ENCODE assay signal across 10 cellular contexts in genomic region chr2:234679766-234680687, GRCh38.
DNase-seq lines count a peak whose midpoint lies in the region; ATAC-seq and TF ChIP-seq lines count a peak whose summit lies in the region.
"Had no signal": no experiment of that assay in that cellular context is flagged by ENCODE, and none has a peak within 500 bp of the region (broad histone marks: within the 10 kb centered on the region; RNA-seq: fewer than 3 reads in every experiment).

No MANE protein-coding gene starts in this region.

- no peak for TF ChIP-seq CTCF in astrocyte of the cerebellum (IDR thresholded peaks at IDR 0.05; ENCODE audit: low read depth, low read length, missing control alignments)
- TF ChIP-seq CTCF in right atrium auricular region (IDR thresholded peaks at IDR 0.05) = no peak
- TF ChIP-seq CTCF in GM10266 (IDR thresholded peaks at IDR 0.05; ENCODE audit: control insufficient read depth, insufficient read depth, low read depth, missing control alignments) = no peak

- H3K27ac ChIP-seq in right atrium auricular region = peak overlapping the region in 1 of 2 donors; percentile 55

- H3K4me3 ChIP-seq in astrocyte of the cerebellum (ENCODE audit: low read depth, low read length) (no peak overlapping the region), right atrium auricular region (no peak overlapping the region), skeletal muscle cell (ENCODE audit: low read depth, low read length) (no peak overlapping the region)
- H3K4me3 ChIP-seq: K562 had no signal

- DNase-seq in GOT3 (lab: John Stamatoyannopoulos, UW) (peak; percentile 33), astrocyte of the cerebellum (ENCODE audit: low read depth) (peak; percentile 96), right atrium auricular region (ENCODE audit: low spot score) (peak; percentile 83), skeletal muscle cell (ENCODE audit: low read depth) (peak; percentile 89), HUDEP-2 (lab: John Stamatoyannopoulos, UW; ENCODE audit: unreplicated experiment in 76 of 76) (no peak), GM10266 (ENCODE audit: extremely low spot score) (no peak), MV-4-11 (lab: John Stamatoyannopoulos, UW) (no peak)
- DNase-seq: SHP77 had no signal

- no peaks in the 10 kb centered on the region for H3K27me3 ChIP-seq in right atrium auricular region

- H3K4me1 ChIP-seq in right atrium auricular region = no peaks in the 10 kb centered on the region

- in situ Hi-C loops in astrocyte of the cerebellum (cut with HindIII; ENCODE audit: low sequenced_read_pairs) = loop anchor here (25.0 kb wide), 1 partner anchor 282 kb away; the partner anchor contains the start of gene SH3BP4

- no peaks in the 10 kb centered on the region for H3K9me3 ChIP-seq in right atrium auricular region

- no peak for ATAC-seq in GM18907 (IDR thresholded peaks at IDR 0.05; ENCODE audit: unreplicated experiment)
- ATAC-seq: K562 had no signal

- H3K36me3 ChIP-seq in right atrium auricular region = no peaks in the 10 kb centered on the region

Comparison
In these comparisons a context has a peak if more than half of its experiments do, and no peak if none do; other contexts are left out.
1. DNase-seq: peak in GOT3 (single experiment), astrocyte of the cerebellum (single experiment), right atrium auricular region (single experiment) and skeletal muscle cell (single experiment); none in HUDEP-2 (0 of 76), GM10266 (single experiment) and MV-4-11 (single experiment).